ENCODE assay signal across 2 cellular contexts in genomic region chr5:39272889-39273231, GRCh38. TPM values are rescaled to one million over a fixed set of nuclear protein-coding genes. Genes with fewer than 3 reads are reported as not detected.
"Had no signal": no experiment of that assay in that cellular context is flagged by ENCODE, and none has a peak within 500 bp of the region (broad histone marks: within the 10 kb centered on the region; RNA-seq: fewer than 3 reads in every experiment).

No MANE protein-coding gene starts in this region.

RNA-seq across cellular contexts. Expression of gene FYB1, which starts 53.5 kb away (rescaled TPM):
- total RNA-seq: dermis microvascular lymphatic vessel endothelial cell, neural crest cell had no signal
